Comparison of ENCODE assay signal across 3 cellular contexts in the genomic region with DNA sequence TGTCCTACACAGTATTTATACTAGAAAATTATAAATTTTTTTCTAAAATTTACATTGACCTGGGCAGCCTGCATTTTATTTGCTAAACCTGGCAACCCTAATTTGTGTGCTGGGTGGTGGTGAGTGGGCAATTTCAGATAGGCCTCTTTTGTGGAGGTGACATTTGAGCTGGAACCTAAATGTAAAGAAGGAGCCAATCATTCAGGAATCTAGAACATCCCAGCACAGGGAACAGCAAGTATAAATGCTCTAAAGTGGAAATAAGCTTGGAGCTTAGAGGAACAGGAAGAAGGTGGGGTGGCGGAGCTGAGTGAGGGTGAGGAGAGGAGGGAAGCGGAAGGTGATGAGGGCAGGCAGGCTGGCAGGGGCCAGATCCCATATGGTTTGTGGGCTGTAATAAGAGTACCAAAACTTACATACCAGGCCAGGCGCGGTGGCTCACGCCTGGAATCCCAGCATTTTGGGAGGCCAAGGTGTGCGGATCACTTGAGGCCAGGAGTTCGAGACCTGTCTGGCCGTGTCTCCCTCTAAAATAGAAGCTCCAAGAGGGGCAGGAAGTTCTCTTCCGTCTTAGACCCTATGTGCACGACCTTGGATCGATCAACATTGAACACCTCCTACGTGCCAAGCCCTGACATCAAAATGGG.
TF ChIP-seq lines count a peak whose summit lies in the region.

No MANE protein-coding gene starts in this region.

TF ChIP-seq in SK-N-SH, 30 proteins besides CTCF, POLR2A, EP300 and RAD21 (continued from another document):
- TF ChIP-seq ZBTB33 (IDR thresholded peaks at IDR 0.05; ENCODE audit: borderline replicate concordance, low read depth) = no peak
- TF ChIP-seq NRF1 (IDR thresholded peaks at IDR 0.05; ENCODE audit: low read depth, low read length) = no peak
- no peak for TF ChIP-seq MXI1 (IDR thresholded peaks at IDR 0.05; ENCODE audit: low read depth, low read length)
- TF ChIP-seq FOXJ3 (CRISPR knock-in tag; IDR thresholded peaks at IDR 0.05) = no peak
- no peak for TF ChIP-seq REST (IDR thresholded peaks at IDR 0.05; ENCODE audit: low read depth, low read length)
- TF ChIP-seq SIN3A (IDR thresholded peaks at IDR 0.05; ENCODE audit: borderline replicate concordance, low read depth, low read length) = no peak
- TF ChIP-seq MEF2A (IDR thresholded peaks at IDR 0.05; ENCODE audit: borderline replicate concordance, low read depth) = no peak

TF ChIP-seq in SK-N-SH treated with all-trans-retinoic acid at 6 μM for 48 hours, 23 proteins besides CTCF, POLR2A, EP300 and RAD21 (continued from another document):
- no peak; the same call in 1 of the 2 replicates for TF ChIP-seq CSDC2 (CRISPR knock-in tag; IDR thresholded peaks at IDR 0.05)
- no peak for TF ChIP-seq ARNTL (CRISPR knock-in tag; IDR thresholded peaks at IDR 0.05; ENCODE audit: borderline replicate concordance, low read depth)
- TF ChIP-seq OSR1 (CRISPR knock-in tag; IDR thresholded peaks at IDR 0.05) = no peak
- TF ChIP-seq, protein P1, sequence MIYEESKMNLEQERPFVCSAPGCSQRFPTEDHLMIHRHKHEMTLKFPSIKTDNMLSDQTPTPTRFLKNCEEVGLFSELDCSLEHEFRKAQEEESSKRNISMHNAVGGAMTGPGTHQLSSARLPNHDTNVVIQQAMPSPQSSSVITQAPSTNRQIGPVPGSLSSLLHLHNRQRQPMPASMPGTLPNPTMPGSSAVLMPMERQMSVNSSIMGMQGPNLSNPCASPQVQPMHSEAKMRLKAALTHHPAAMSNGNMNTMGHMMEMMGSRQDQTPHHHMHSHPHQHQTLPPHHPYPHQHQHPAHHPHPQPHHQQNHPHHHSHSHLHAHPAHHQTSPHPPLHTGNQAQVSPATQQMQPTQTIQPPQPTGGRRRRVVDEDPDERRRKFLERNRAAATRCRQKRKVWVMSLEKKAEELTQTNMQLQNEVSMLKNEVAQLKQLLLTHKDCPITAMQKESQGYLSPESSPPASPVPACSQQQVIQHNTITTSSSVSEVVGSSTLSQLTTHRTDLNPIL (CRISPR knock-in tag; IDR thresholded peaks at IDR 0.05; ENCODE audit: low read depth) = no peak
- TF ChIP-seq CSRNP3 (CRISPR knock-in tag; IDR thresholded peaks at IDR 0.05) = no peak
- TF ChIP-seq ZNF70 (CRISPR knock-in tag; IDR thresholded peaks at IDR 0.05) = no peak
- TF ChIP-seq ESRRG (CRISPR knock-in tag; IDR thresholded peaks at IDR 0.05) = no peak
- TF ChIP-seq ZC3H10 (CRISPR knock-in tag; IDR thresholded peaks at IDR 0.05) = no peak
- TF ChIP-seq, protein P2, sequence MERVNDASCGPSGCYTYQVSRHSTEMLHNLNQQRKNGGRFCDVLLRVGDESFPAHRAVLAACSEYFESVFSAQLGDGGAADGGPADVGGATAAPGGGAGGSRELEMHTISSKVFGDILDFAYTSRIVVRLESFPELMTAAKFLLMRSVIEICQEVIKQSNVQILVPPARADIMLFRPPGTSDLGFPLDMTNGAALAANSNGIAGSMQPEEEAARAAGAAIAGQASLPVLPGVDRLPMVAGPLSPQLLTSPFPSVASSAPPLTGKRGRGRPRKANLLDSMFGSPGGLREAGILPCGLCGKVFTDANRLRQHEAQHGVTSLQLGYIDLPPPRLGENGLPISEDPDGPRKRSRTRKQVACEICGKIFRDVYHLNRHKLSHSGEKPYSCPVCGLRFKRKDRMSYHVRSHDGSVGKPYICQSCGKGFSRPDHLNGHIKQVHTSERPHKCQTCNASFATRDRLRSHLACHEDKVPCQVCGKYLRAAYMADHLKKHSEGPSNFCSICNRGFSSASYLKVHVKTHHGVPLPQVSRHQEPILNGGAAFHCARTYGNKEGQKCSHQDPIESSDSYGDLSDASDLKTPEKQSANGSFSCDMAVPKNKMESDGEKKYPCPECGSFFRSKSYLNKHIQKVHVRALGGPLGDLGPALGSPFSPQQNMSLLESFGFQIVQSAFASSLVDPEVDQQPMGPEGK (CRISPR knock-in tag; IDR thresholded peaks at IDR 0.05; ENCODE audit: borderline replicate concordance) = no peak
- no peak for TF ChIP-seq GLIS3 (CRISPR knock-in tag; IDR thresholded peaks at IDR 0.05)
- no peak for TF ChIP-seq PPARA (CRISPR knock-in tag; IDR thresholded peaks at IDR 0.05; ENCODE audit: borderline replicate concordance)
- TF ChIP-seq ZNF8 (CRISPR knock-in tag; IDR thresholded peaks at IDR 0.05) = no peak
- no peak for TF ChIP-seq ZNF565 (CRISPR knock-in tag; conservative IDR thresholded peaks at IDR 0.05; ENCODE audit: low read depth)
- no peak for TF ChIP-seq TOX (CRISPR knock-in tag; IDR thresholded peaks at IDR 0.05; ENCODE audit: borderline replicate concordance)
- TF ChIP-seq, protein P3, sequence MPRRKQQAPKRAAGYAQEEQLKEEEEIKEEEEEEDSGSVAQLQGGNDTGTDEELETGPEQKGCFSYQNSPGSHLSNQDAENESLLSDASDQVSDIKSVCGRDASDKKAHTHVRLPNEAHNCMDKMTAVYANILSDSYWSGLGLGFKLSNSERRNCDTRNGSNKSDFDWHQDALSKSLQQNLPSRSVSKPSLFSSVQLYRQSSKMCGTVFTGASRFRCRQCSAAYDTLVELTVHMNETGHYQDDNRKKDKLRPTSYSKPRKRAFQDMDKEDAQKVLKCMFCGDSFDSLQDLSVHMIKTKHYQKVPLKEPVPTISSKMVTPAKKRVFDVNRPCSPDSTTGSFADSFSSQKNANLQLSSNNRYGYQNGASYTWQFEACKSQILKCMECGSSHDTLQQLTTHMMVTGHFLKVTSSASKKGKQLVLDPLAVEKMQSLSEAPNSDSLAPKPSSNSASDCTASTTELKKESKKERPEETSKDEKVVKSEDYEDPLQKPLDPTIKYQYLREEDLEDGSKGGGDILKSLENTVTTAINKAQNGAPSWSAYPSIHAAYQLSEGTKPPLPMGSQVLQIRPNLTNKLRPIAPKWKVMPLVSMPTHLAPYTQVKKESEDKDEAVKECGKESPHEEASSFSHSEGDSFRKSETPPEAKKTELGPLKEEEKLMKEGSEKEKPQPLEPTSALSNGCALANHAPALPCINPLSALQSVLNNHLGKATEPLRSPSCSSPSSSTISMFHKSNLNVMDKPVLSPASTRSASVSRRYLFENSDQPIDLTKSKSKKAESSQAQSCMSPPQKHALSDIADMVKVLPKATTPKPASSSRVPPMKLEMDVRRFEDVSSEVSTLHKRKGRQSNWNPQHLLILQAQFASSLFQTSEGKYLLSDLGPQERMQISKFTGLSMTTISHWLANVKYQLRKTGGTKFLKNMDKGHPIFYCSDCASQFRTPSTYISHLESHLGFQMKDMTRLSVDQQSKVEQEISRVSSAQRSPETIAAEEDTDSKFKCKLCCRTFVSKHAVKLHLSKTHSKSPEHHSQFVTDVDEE (CRISPR knock-in tag; IDR thresholded peaks at IDR 0.05) = no peak
TF ChIP-seq in SK-N-SH treated with all-trans-retinoic acid at 6 μM for 48 hours: peak in this region for 0.

TF ChIP-seq in K562, 482 proteins besides CTCF, POLR2A, EP300 and RAD21 (continues in another document):
- 0 out of 2 replicates have a peak, but pooled peaks have one; percentile 67 for TF ChIP-seq ZBTB49 (CRISPR knock-in tag; IDR thresholded peaks at IDR 0.05; ENCODE audit: borderline replicate concordance)
- 0 out of 2 replicates have a peak, but pooled peaks have one; percentile 17 for TF ChIP-seq SMARCA5 (IDR thresholded peaks at IDR 0.05)
- TF ChIP-seq ZNF583 (CRISPR knock-in tag; IDR thresholded peaks at IDR 0.05) = 0 out of 2 replicates have a peak, but pooled peaks have one; percentile 31
- 0 out of 2 replicates have a peak, but pooled peaks have one; percentile 53 for TF ChIP-seq ZC3H4 (CRISPR knock-in tag; IDR thresholded peaks at IDR 0.05; ENCODE audit: borderline replicate concordance)
- TF ChIP-seq TRIM25 (IDR thresholded peaks at IDR 0.05; ENCODE audit: borderline replicate concordance) = peak; percentile 52; the same call in 1 of the 2 replicates
- 0 out of 2 replicates have a peak, but pooled peaks have one; percentile 66 for TF ChIP-seq ZNF764 (CRISPR knock-in tag; IDR thresholded peaks at IDR 0.05; ENCODE audit: low read depth)
- TF ChIP-seq CC2D1A (IDR thresholded peaks at IDR 0.05) = 0 out of 2 replicates have a peak, but pooled peaks have one; percentile 28
- TF ChIP-seq HOMEZ (CRISPR knock-in tag; IDR thresholded peaks at IDR 0.05) = 0 out of 2 replicates have a peak, but pooled peaks have one; percentile 31
- peak in 1 of 2 experiments; percentile 43; a peak in 2 of 4 replicates for TF ChIP-seq KDM1A (IDR thresholded peaks at IDR 0.05)
- TF ChIP-seq GTF3C2 (IDR thresholded peaks at IDR 0.05; ENCODE audit: borderline replicate concordance, extremely low read depth, insufficient read length) = peak; percentile 50
- TF ChIP-seq ATF3 (IDR thresholded peaks at IDR 0.05) = no peak
- TF ChIP-seq ATF3 (CRISPR knock-in tag; conservative IDR thresholded peaks at IDR 0.05) = no peak
- no peak for TF ChIP-seq BRCA1 (IDR thresholded peaks at IDR 0.05)
- TF ChIP-seq BRCA1 (CRISPR knock-in tag; IDR thresholded peaks at IDR 0.05) = 0 out of 2 replicates have a peak, but pooled peaks have one; percentile 63
- peak; percentile 4 for TF ChIP-seq HNRNPLL (IDR thresholded peaks at IDR 0.05; ENCODE audit: low read depth, low read length, poor library complexity, severe bottlenecking)
- TF ChIP-seq TOE1 (IDR thresholded peaks at IDR 0.05; ENCODE audit: borderline replicate concordance) = no peak
- TF ChIP-seq TOE1 (CRISPR knock-in tag; IDR thresholded peaks at IDR 0.05; ENCODE audit: borderline replicate concordance, low read depth) = no peak
- TF ChIP-seq BCOR (IDR thresholded peaks at IDR 0.05) = peak; percentile 66
- no peak for TF ChIP-seq ZNF589 (CRISPR knock-in tag; IDR thresholded peaks at IDR 0.05; ENCODE audit: low read depth)
- TF ChIP-seq L3MBTL2 (IDR thresholded peaks at IDR 0.05) = peak; percentile 67; the same call in 1 of the 2 replicates
- TF ChIP-seq IRF9 (tag; IDR thresholded peaks at IDR 0.05) = no peak
- 0 out of 2 replicates have a peak, but pooled peaks have one; percentile 25 for TF ChIP-seq DPF2 (IDR thresholded peaks at IDR 0.05)
- TF ChIP-seq HDGF (IDR thresholded peaks at IDR 0.05) = peak; percentile 81
